ENCODE assay signal across 33 cellular contexts in genomic region chr4:37797923-37798322, GRCh38.
"Had no signal": no experiment of that assay in that cellular context is flagged by ENCODE, and none has a peak within 500 bp of the region (broad histone marks: within the 10 kb centered on the region; RNA-seq: fewer than 3 reads in every experiment).

No MANE protein-coding gene starts in this region.

- H3K36me3 Mint-ChIP-seq: activated CD4-positive, alpha-beta memory T cell treated with anti-CD3 and anti-CD28 coated beads for 36 hours; activated CD8-positive, alpha-beta memory T cell treated with anti-CD3 and anti-CD28 coated beads, Interleukin-2, amount 10 ng/mL, durations not matched to agents 7 days and 5 days; activated naive CD8-positive, alpha-beta T cell had no signal

- DNase-seq: activated CD4-positive, alpha-beta memory T cell treated with anti-CD3 and anti-CD28 coated beads for 36 hours; activated CD4-positive, alpha-beta T cell treated with anti-CD3 and anti-CD28 coated beads for 36 hours; activated CD4-positive, alpha-beta T cell treated with anti-CD3 and anti-CD28 coated beads, Interleukin-2, amount 10 ng/mL, durations not matched to agents 24 days and 14 days; activated CD4-positive, CD25-positive, alpha-beta regulatory T cell; activated CD4-positive, CD25-positive, alpha-beta regulatory T cell treated with anti-CD3 and anti-CD28 coated beads, Interleukin-2, amount 50 U/mL, for 72 hours; activated CD8-positive, alpha-beta memory T cell treated with anti-CD3 and anti-CD28 coated beads, Interleukin-2, amount 10 ng/mL, durations not matched to agents 7 days and 5 days; activated CD8-positive, alpha-beta memory T cell treated with anti-CD3 and anti-CD28 coated beads, Interleukin-2, amount 50 U/mL, for 4 hours; activated CD8-positive, alpha-beta T cell treated with anti-CD3 and anti-CD28 coated beads, Interleukin-2, amount 10 ng/mL, durations not matched to agents 7 days and 5 days; activated gamma-delta T cell treated with Interleukin-2 at 50 U/mL for 16 hours; activated naive CD4-positive, alpha-beta T cell treated with anti-CD3 and anti-CD28 coated beads, Interleukin-2, amount 50 U/mL, for 16 hours; activated naive CD4-positive, alpha-beta T cell treated with Interleukin-2 at 50 U/mL for 16 hours; activated T-cell treated with anti-CD3 and anti-CD28 coated beads, Interleukin-2, amount 50 U/mL, for 1 hour; activated T-cell treated with anti-CD3 and anti-CD28 coated beads, Interleukin-2, amount 50 U/mL, for 48 hours; amniotic stem cell; anterior cingulate cortex; central memory CD4-positive, alpha-beta T cell; cerebellar nuclear complex; colonic mucosa; dorsolateral prefrontal cortex; effector memory CD4-positive, alpha-beta T cell; endodermal cell; head of caudate nucleus; T-helper 1 cell; T-helper 17 cell; T1000 had no signal

- H3K4me1 ChIP-seq: colonic mucosa, foreskin keratinocyte, gastroesophageal sphincter had no signal

- H3K27me3 Mint-ChIP-seq: activated CD4-positive, alpha-beta memory T cell treated with anti-CD3 and anti-CD28 coated beads for 36 hours; activated naive CD8-positive, alpha-beta T cell had no signal

- H3K27ac Mint-ChIP-seq: activated CD4-positive, alpha-beta memory T cell treated with anti-CD3 and anti-CD28 coated beads for 36 hours; activated CD4-positive, alpha-beta T cell treated with anti-CD3 and anti-CD28 coated beads for 36 hours; activated CD4-positive, alpha-beta T cell treated with anti-CD3 and anti-CD28 coated beads, Interleukin-2, amount 10 ng/mL, durations not matched to agents 24 days and 14 days; activated CD8-positive, alpha-beta memory T cell treated with anti-CD3 and anti-CD28 coated beads, Interleukin-2, amount 10 ng/mL, durations not matched to agents 7 days and 5 days; activated CD8-positive, alpha-beta T cell treated with anti-CD3 and anti-CD28 coated beads, Interleukin-2, amount 10 ng/mL, durations not matched to agents 7 days and 5 days; activated naive CD8-positive, alpha-beta T cell; activated T-helper 1 cell treated with anti-CD3 and anti-CD28 coated beads, Interleukin-12 subunit alpha, Interleukin-12 subunit beta, Interleukin-2, Interleukin-4 antibody, amounts not matched to agents 30 ng/mL and 10 ng/mL and 1 ng/mL, durations not matched to agents 14 hours and 24 hours and 36 hours; endodermal cell; T-helper 17 cell; T-helper 2 cell treated with Interferon-gamma antibody and Interleukin-4, amounts not matched to agents 5 μg/mL and 100 μg/mL, for 36 hours had no signal

- H3K27ac ChIP-seq: cardiac muscle cell, colonic mucosa, dorsolateral prefrontal cortex, foreskin keratinocyte, gastroesophageal sphincter had no signal

- H3K36me3 ChIP-seq: cardiac muscle cell, colonic mucosa, gastroesophageal sphincter had no signal

- H3K4me1 Mint-ChIP-seq: activated CD4-positive, alpha-beta T cell treated with anti-CD3 and anti-CD28 coated beads for 36 hours; activated CD4-positive, alpha-beta T cell treated with anti-CD3 and anti-CD28 coated beads, Interleukin-2, amount 10 ng/mL, durations not matched to agents 24 days and 14 days; activated CD8-positive, alpha-beta memory T cell treated with anti-CD3 and anti-CD28 coated beads, Interleukin-2, amount 10 ng/mL, durations not matched to agents 7 days and 5 days; endodermal cell; T-helper 17 cell had no signal

- H3K9me3 Mint-ChIP-seq: activated CD4-positive, alpha-beta memory T cell treated with anti-CD3 and anti-CD28 coated beads for 36 hours; activated CD4-positive, alpha-beta T cell treated with anti-CD3 and anti-CD28 coated beads, Interleukin-2, amount 10 ng/mL, durations not matched to agents 24 days and 14 days; activated T-helper 1 cell treated with anti-CD3 and anti-CD28 coated beads, Interleukin-12 subunit alpha, Interleukin-12 subunit beta, Interleukin-2, Interleukin-4 antibody, amounts not matched to agents 30 ng/mL and 10 ng/mL and 1 ng/mL, durations not matched to agents 14 hours and 24 hours and 36 hours; T-helper 2 cell treated with Interferon-gamma antibody and Interleukin-4, amounts not matched to agents 5 μg/mL and 100 μg/mL, for 36 hours had no signal

- ATAC-seq: activated CD4-positive, alpha-beta T cell treated with anti-CD3 and anti-CD28 coated beads for 36 hours; activated CD8-positive, alpha-beta memory T cell treated with anti-CD3 and anti-CD28 coated beads, Interleukin-2, amount 10 ng/mL, durations not matched to agents 7 days and 5 days; activated CD8-positive, alpha-beta T cell treated with anti-CD3 and anti-CD28 coated beads, Interleukin-2, amount 10 ng/mL, durations not matched to agents 7 days and 5 days; esophagus mucosa; foreskin keratinocyte; gastroesophageal sphincter; T-helper 17 cell had no signal

- H3K4me3 Mint-ChIP-seq: activated CD4-positive, alpha-beta memory T cell treated with anti-CD3 and anti-CD28 coated beads for 36 hours; activated CD4-positive, alpha-beta T cell treated with anti-CD3 and anti-CD28 coated beads for 36 hours; activated CD4-positive, alpha-beta T cell treated with anti-CD3 and anti-CD28 coated beads, Interleukin-2, amount 10 ng/mL, durations not matched to agents 24 days and 14 days; activated CD8-positive, alpha-beta memory T cell treated with anti-CD3 and anti-CD28 coated beads, Interleukin-2, amount 10 ng/mL, durations not matched to agents 7 days and 5 days; activated CD8-positive, alpha-beta T cell treated with anti-CD3 and anti-CD28 coated beads, Interleukin-2, amount 10 ng/mL, durations not matched to agents 7 days and 5 days; activated naive CD8-positive, alpha-beta T cell; activated T-helper 1 cell treated with anti-CD3 and anti-CD28 coated beads, Interleukin-12 subunit alpha, Interleukin-12 subunit beta, Interleukin-2, Interleukin-4 antibody, amounts not matched to agents 30 ng/mL and 10 ng/mL and 1 ng/mL, durations not matched to agents 14 hours and 24 hours and 36 hours; endodermal cell; T-helper 17 cell; T-helper 2 cell treated with Interferon-gamma antibody and Interleukin-4, amounts not matched to agents 5 μg/mL and 100 μg/mL, for 36 hours had no signal

- FAIRE-seq: astrocyte had no signal

- H3K27me3 ChIP-seq: cardiac muscle cell, colonic mucosa, gastroesophageal sphincter had no signal

- H3K9me3 ChIP-seq: colonic mucosa, gastroesophageal sphincter had no signal

- H3K4me3 ChIP-seq: cardiac muscle cell, colonic mucosa, dorsolateral prefrontal cortex, gastroesophageal sphincter had no signal
